13 cellular contexts compared by ENCODE assay signal in genomic region chr9:69376651-69377050, GRCh38. TPM values are rescaled to one million over a fixed set of nuclear protein-coding genes. Genes with fewer than 3 reads are reported as not detected.
DNase-seq lines count a peak whose midpoint lies in the region; ATAC-seq, FAIRE-seq and TF ChIP-seq lines count a peak whose summit lies in the region.
"Had no signal": no experiment of that assay in that cellular context is flagged by ENCODE, and none has a peak within 500 bp of the region (broad histone marks: within the 10 kb centered on the region; RNA-seq: fewer than 3 reads in every experiment).

No MANE protein-coding gene starts in this region.

- H3K4me3 Mint-ChIP-seq in astrocyte (ENCODE audit: unreplicated experiment) (no peak overlapping the region), type B pancreatic cell (no peak overlapping the region)
- H3K4me3 Mint-ChIP-seq: activated naive CD8-positive, alpha-beta T cell treated with anti-CD3 and anti-CD28 coated beads, Interleukin-2, amount 10 ng/mL, durations not matched to agents 7 days and 5 days; stimulated activated naive CD8-positive, alpha-beta T cell treated with anti-CD3 and anti-CD28 coated beads, Interleukin-15, Interleukin-2, amounts not matched to agents 100 ng/mL and 50 ng/mL, for 24 hours had no signal

- peak overlapping the region; percentile 37 for H3K27ac ChIP-seq in astrocyte (ENCODE audit: low read depth, low read length)
- H3K27ac ChIP-seq: right lobe of liver, VCaP had no signal

- H3K4me1 Mint-ChIP-seq in astrocyte (ENCODE audit: low read depth, unreplicated experiment): peaks cover 46% of the 10 kb centered on the region
- H3K4me1 Mint-ChIP-seq in type B pancreatic cell (ENCODE audit: unreplicated experiment): peaks cover 10% of the 10 kb centered on the region
- H3K4me1 Mint-ChIP-seq: activated naive CD8-positive, alpha-beta T cell treated with anti-CD3 and anti-CD28 coated beads, Interleukin-2, amount 10 ng/mL, durations not matched to agents 7 days and 5 days had no signal

- H3K4me2 ChIP-seq in astrocyte (ENCODE audit: low read length) (peak overlapping the region; percentile 72), skeletal muscle satellite cell (ENCODE audit: low read length) (peak overlapping the region; percentile 68)

- TF ChIP-seq POLR2A in H54 (IDR thresholded peaks at IDR 0.05; ENCODE audit: low read depth, low read length): no peak
- TF ChIP-seq POLR2A in GM18505 (IDR thresholded peaks at IDR 0.05; ENCODE audit: borderline replicate concordance, extremely low read depth, insufficient read depth, insufficient read length): no peak

- no peaks in the 10 kb centered on the region for H3K79me2 ChIP-seq in astrocyte (ENCODE audit: insufficient read depth, low read length)

- H3K36me3 Mint-ChIP-seq in astrocyte (ENCODE audit: low read depth, unreplicated experiment) (no peaks in the 10 kb centered on the region), type B pancreatic cell (no peaks in the 10 kb centered on the region)
- H3K36me3 Mint-ChIP-seq: activated naive CD8-positive, alpha-beta T cell treated with anti-CD3 and anti-CD28 coated beads, Interleukin-2, amount 10 ng/mL, durations not matched to agents 7 days and 5 days had no signal

- H3K4me3 ChIP-seq in astrocyte (ENCODE audit: insufficient read depth, low read depth, low read length) (peak overlapping the region; percentile 9), skeletal muscle satellite cell (ENCODE audit: low read length) (peak overlapping the region; percentile 36)
- H3K4me3 ChIP-seq: right lobe of liver had no signal

- no peaks in the 10 kb centered on the region for H3K9me3 Mint-ChIP-seq in astrocyte (ENCODE audit: unreplicated experiment)
- H3K9me3 Mint-ChIP-seq in type B pancreatic cell: no peaks in the 10 kb centered on the region
- H3K9me3 Mint-ChIP-seq: activated naive CD8-positive, alpha-beta T cell treated with anti-CD3 and anti-CD28 coated beads, Interleukin-2, amount 10 ng/mL, durations not matched to agents 7 days and 5 days; stimulated activated naive CD8-positive, alpha-beta T cell treated with anti-CD3 and anti-CD28 coated beads, Interleukin-15, Interleukin-2, amounts not matched to agents 100 ng/mL and 50 ng/mL, for 24 hours had no signal

- H3K4me1 ChIP-seq in astrocyte (ENCODE audit: insufficient read depth, low read length) (peaks cover 36% of the 10 kb centered on the region), skeletal muscle satellite cell (ENCODE audit: control insufficient read depth, insufficient read depth, low read length) (peaks cover 40% of the 10 kb centered on the region)
- H3K4me1 ChIP-seq: right lobe of liver had no signal

- FAIRE-seq in H54 (lab: Jason Lieb, UNC): peak; percentile 99
- peak; percentile 96 for FAIRE-seq in astrocyte (lab: Jason Lieb, UNC)

- ATAC-seq in left ventricle myocardium superior (peak; percentile 87), HG03280 (IDR thresholded peaks at IDR 0.05; ENCODE audit: unreplicated experiment) (no peak), GM18505 (IDR thresholded peaks at IDR 0.05; ENCODE audit: unreplicated experiment) (no peak)

- no peaks in the 10 kb centered on the region for H3K27me3 Mint-ChIP-seq in astrocyte (ENCODE audit: low read depth, unreplicated experiment)
- H3K27me3 Mint-ChIP-seq in type B pancreatic cell: peaks cover 24% of the 10 kb centered on the region
- H3K27me3 Mint-ChIP-seq: activated naive CD8-positive, alpha-beta T cell treated with anti-CD3 and anti-CD28 coated beads, Interleukin-2, amount 10 ng/mL, durations not matched to agents 7 days and 5 days; stimulated activated naive CD8-positive, alpha-beta T cell treated with anti-CD3 and anti-CD28 coated beads, Interleukin-15, Interleukin-2, amounts not matched to agents 100 ng/mL and 50 ng/mL, for 24 hours had no signal

- H3K27ac Mint-ChIP-seq in astrocyte (ENCODE audit: unreplicated experiment) (peak overlapping the region; percentile 37), type B pancreatic cell (no peak overlapping the region)
- H3K27ac Mint-ChIP-seq: activated naive CD8-positive, alpha-beta T cell treated with anti-CD3 and anti-CD28 coated beads, Interleukin-2, amount 10 ng/mL, durations not matched to agents 7 days and 5 days; stimulated activated naive CD8-positive, alpha-beta T cell treated with anti-CD3 and anti-CD28 coated beads, Interleukin-15, Interleukin-2, amounts not matched to agents 100 ng/mL and 50 ng/mL, for 24 hours had no signal

- no peaks in the 10 kb centered on the region for H4K20me1 ChIP-seq in astrocyte (ENCODE audit: insufficient read depth, low read length)

- no peaks in the 10 kb centered on the region for H3K27me3 ChIP-seq in astrocyte (ENCODE audit: insufficient read depth, low read length)
- peaks cover 3% of the 10 kb centered on the region for H3K27me3 ChIP-seq in skeletal muscle satellite cell (ENCODE audit: control insufficient read depth, insufficient read depth, low read length)
- H3K27me3 ChIP-seq: right lobe of liver had no signal

- intact Hi-C loops in left ventricle myocardium superior (cut with micrococcal nuclease): no loop called here

- H3K36me3 ChIP-seq in astrocyte (ENCODE audit: insufficient read depth, low read length) (no peaks in the 10 kb centered on the region), skeletal muscle satellite cell (ENCODE audit: insufficient read depth, low read length) (no peaks in the 10 kb centered on the region)
- H3K36me3 ChIP-seq: right lobe of liver had no signal

- H2AFZ ChIP-seq in astrocyte (ENCODE audit: low read depth, low read length): peak overlapping the region; percentile 6

- TF ChIP-seq CTCF in astrocyte (IDR thresholded peaks at IDR 0.05; ENCODE audit: insufficient read depth, low read depth, low read length) (no peak), type B pancreatic cell (conservative IDR thresholded peaks at IDR 0.05) (no peak)

- peak; percentile 65 for DNase-seq in H54 (ENCODE audit: insufficient read length, low spot score)
- DNase-seq in astrocyte (ENCODE audit: low read depth): peak; percentile 94
- DNase-seq in left ventricle myocardium superior: peak; percentile 51
- no peak for DNase-seq in stimulated activated CD4-positive, alpha-beta T cell treated with anti-CD3 and anti-CD28 coated beads, Interleukin-4, amount 100 ng/mL, for 24 hours
- DNase-seq in type B pancreatic cell (ENCODE audit: extremely low spot score, unreplicated experiment): no peak
- DNase-seq: activated naive CD8-positive, alpha-beta T cell treated with anti-CD3 and anti-CD28 coated beads, Interleukin-2, amount 10 ng/mL, durations not matched to agents 7 days and 5 days; NCI-H510A; right lobe of liver had no signal

- H3K9ac ChIP-seq in astrocyte (ENCODE audit: low read length) (no peak overlapping the region), skeletal muscle satellite cell (ENCODE audit: low read depth, low read length) (peak overlapping the region; percentile 11)

- H3K9me3 ChIP-seq in astrocyte (ENCODE audit: insufficient read depth, low read depth, low read length): no peaks in the 10 kb centered on the region
- H3K9me3 ChIP-seq in skeletal muscle satellite cell (replicated peaks; ENCODE audit: low read length): no peaks in the 10 kb centered on the region
- H3K9me3 ChIP-seq: right lobe of liver had no signal

RNA-seq across cellular contexts. Expression of gene ENTREP1, which starts 51.6 kb away (rescaled TPM):
- total RNA-seq in astrocyte (2.0 and 3.4 TPM in 2 replicates), left ventricle myocardium superior (21.3 TPM), type B pancreatic cell (ENCODE audit: low replicate concordance) (3.0 and 4.1 TPM in 2 replicates)
- 0.22 TPM in 1 of 2 replicates, not detected in the other for total RNA-seq in skeletal muscle satellite cell (2012; rRNA removed)
- total RNA-seq: activated naive CD8-positive, alpha-beta T cell treated with anti-CD3 and anti-CD28 coated beads, Interleukin-2, amount 10 ng/mL, durations not matched to agents 7 days and 5 days had no signal

Comparison
In these comparisons a context has a peak if more than half of its experiments do, and no peak if none do; other contexts are left out.
1. DNase-seq: peak in H54 (single experiment), astrocyte (single experiment) and left ventricle myocardium superior (single experiment); none in stimulated activated CD4-positive, alpha-beta T cell treated with anti-CD3 and anti-CD28 coated beads, Interleukin-4, amount 100 ng/mL, for 24 hours (single experiment) and type B pancreatic cell (single experiment).